Comparison of ENCODE assay signal across 23 cellular contexts in the genomic region with DNA sequence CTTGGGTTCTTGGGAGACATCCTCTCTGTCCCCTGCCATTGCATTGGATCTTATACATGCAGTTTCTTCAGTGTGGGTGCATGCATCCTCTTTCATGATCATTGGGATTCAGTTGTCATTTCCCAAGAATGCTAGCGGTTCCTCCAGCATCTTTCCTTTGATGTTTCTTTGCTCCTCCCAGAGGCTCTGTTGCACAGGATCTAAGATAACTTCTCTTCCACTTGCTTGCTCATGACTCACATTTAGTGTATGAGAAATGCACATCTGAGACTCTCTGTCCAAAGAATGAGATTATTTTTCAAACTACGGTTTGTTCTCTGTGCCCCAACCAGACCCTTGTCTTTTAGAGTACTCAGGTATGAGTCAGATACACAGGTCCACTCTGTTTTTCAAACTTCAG.
DNase-seq lines count a peak whose midpoint lies in the region; ATAC-seq, FAIRE-seq and TF ChIP-seq lines count a peak whose summit lies in the region.
"Had no signal": no experiment of that assay in that cellular context is flagged by ENCODE, and none has a peak within 500 bp of the region (broad histone marks: within the 10 kb centered on the region; RNA-seq: fewer than 3 reads in every experiment).

No MANE protein-coding gene starts in this region.

- no peaks in the 10 kb centered on the region for H3K79me1 ChIP-seq in mesenchymal stem cell (replicated peaks; ENCODE audit: low read length, poor library complexity, severe bottlenecking)

- peak overlapping the region; percentile 60 to 63 for H3K18ac ChIP-seq in mesenchymal stem cell (ENCODE audit: low read depth in 1 of 2, low read length in 2 of 2)

- H4K20me1 ChIP-seq in endothelial cell of umbilical vein (replicated peaks; ENCODE audit: control insufficient read depth, extremely low read depth, insufficient read depth, low read length): no peaks in the 10 kb centered on the region

- FAIRE-seq in H54 (lab: Jason Lieb, UNC) (peak; percentile 71), endothelial cell of umbilical vein (lab: Jason Lieb, UNC) (peak; percentile 15)

- no peak overlapping the region for H3K4me3 ChIP-seq in endothelial cell of umbilical vein (replicated peaks in 1 of 3; ENCODE audit: insufficient read depth in 1 of 3, low read depth in 1 of 3, low read length in 3 of 3)
- H3K4me3 ChIP-seq in mesenchymal stem cell (ENCODE audit: insufficient read depth in 1 of 2, low read depth in 1 of 2, low read length in 2 of 2): no peak overlapping the region
- H3K4me3 ChIP-seq: breast epithelium, gastroesophageal sphincter, tibial artery had no signal

- no peak overlapping the region for H3K4me3 Mint-ChIP-seq in stimulated activated naive CD8-positive, alpha-beta T cell treated with anti-CD3 and anti-CD28 coated beads, Interleukin-15, amount 100 ng/mL, for 72 hours
- H3K4me3 Mint-ChIP-seq: activated CD8-positive, alpha-beta memory T cell treated with anti-CD3 and anti-CD28 coated beads, Interleukin-2, amount 10 ng/mL, durations not matched to agents 7 days and 5 days; activated naive CD8-positive, alpha-beta T cell treated with anti-CD3 and anti-CD28 coated beads for 36 hours; CD4-positive, alpha-beta T cell; dendritic cell treated with granulocyte-macrophage colony-stimulating factor and Interleukin-4, amounts not matched to agents 40 ng/mL and 50 ng/mL, for 4 days; memory B cell; naive thymus-derived CD4-positive, alpha-beta T cell had no signal

- H3K4me1 ChIP-seq in endothelial cell of umbilical vein (ENCODE audit: control insufficient read depth, extremely low read depth, insufficient read depth, low read length): no peaks in the 10 kb centered on the region
- H3K4me1 ChIP-seq in mesenchymal stem cell (ENCODE audit: control insufficient read depth, insufficient read depth, low read depth, low read length): peaks cover 1% of the 10 kb centered on the region
- H3K4me1 ChIP-seq: breast epithelium had no signal

- H3K79me2 ChIP-seq in endothelial cell of umbilical vein (ENCODE audit: control insufficient read depth, insufficient read depth, low read length): no peaks in the 10 kb centered on the region

- H2AFZ ChIP-seq in endothelial cell of umbilical vein (ENCODE audit: low read depth, low read length) (no peak overlapping the region), mesenchymal stem cell (ENCODE audit: low read depth, low read length) (no peak overlapping the region)

- no peak for DNase-seq in H54 (ENCODE audit: insufficient read length, low spot score)
- peak; percentile 12 for DNase-seq in RKO (ENCODE audit: low spot score)
- DNase-seq in endothelial cell of umbilical vein (ENCODE audit: low read depth, low spot score): no peak
- peak; percentile 53 for DNase-seq in mesenchymal stem cell
- DNase-seq in stimulated activated naive CD8-positive, alpha-beta T cell treated with anti-CD3 and anti-CD28 coated beads, Interleukin-15, amount 100 ng/mL, for 72 hours: no peak
- DNase-seq in NCI-H1048 (lab: John Stamatoyannopoulos, UW): no peak
- DNase-seq in NCI-H345 (lab: John Stamatoyannopoulos, UW): no peak
- DNase-seq in DMS 273 treated with DMSO at 0.1 percent for 48 hours (lab: John Stamatoyannopoulos, UW): no peak
- DNase-seq: activated CD4-positive, alpha-beta T cell treated with anti-CD3 and anti-CD28 coated beads for 48 hours; activated CD8-positive, alpha-beta memory T cell treated with anti-CD3 and anti-CD28 coated beads, Interleukin-2, amount 10 ng/mL, durations not matched to agents 7 days and 5 days; activated naive CD8-positive, alpha-beta T cell treated with anti-CD3 and anti-CD28 coated beads for 36 hours; CD4-positive, alpha-beta T cell; naive thymus-derived CD4-positive, alpha-beta T cell; NCI-H1417 treated with DMSO at 0.1 percent for 48 hours; NCI-H2107; NCI-H524 treated with DMSO at 0.1 percent for 48 hours; stimulated activated naive CD4-positive, alpha-beta T cell treated with Interleukin-2 at 50 U/mL for 16 hours; tibial artery had no signal

- H3K27ac Mint-ChIP-seq in stimulated activated naive CD8-positive, alpha-beta T cell treated with anti-CD3 and anti-CD28 coated beads, Interleukin-15, amount 100 ng/mL, for 72 hours: no peak overlapping the region
- H3K27ac Mint-ChIP-seq: activated CD8-positive, alpha-beta memory T cell treated with anti-CD3 and anti-CD28 coated beads, Interleukin-2, amount 10 ng/mL, durations not matched to agents 7 days and 5 days; activated naive CD8-positive, alpha-beta T cell treated with anti-CD3 and anti-CD28 coated beads for 36 hours; CD4-positive, alpha-beta T cell; dendritic cell treated with granulocyte-macrophage colony-stimulating factor and Interleukin-4, amounts not matched to agents 40 ng/mL and 50 ng/mL, for 4 days; memory B cell; naive thymus-derived CD4-positive, alpha-beta T cell had no signal

- intact Hi-C loops in endothelial cell of umbilical vein (cut with micrococcal nuclease): loop anchor here (2.0 to 10.0 kb wide), 7 partner anchors 194 to 1284 kb away; no protein-coding TSS in a partner anchor

- H3K23ac ChIP-seq in mesenchymal stem cell (ENCODE audit: low read length in 2 of 2): no peak overlapping the region

- dilution Hi-C loops in endothelial cell of umbilical vein (cut with MboI; ENCODE audit: extremely low pct_ligation_motif_present, low sequenced_read_pairs): no loop called here

- WGBS in mesenchymal stem cell: 32% methylated on average over 2 of the region's 2 CpGs

- no peak overlapping the region for H3K27ac ChIP-seq in endothelial cell of umbilical vein (ENCODE audit: insufficient read depth, low read depth, low read length)
- peak overlapping the region; percentile 12 for H3K27ac ChIP-seq in mesenchymal stem cell (ENCODE audit: low read length, poor library complexity, severe bottlenecking)
- H3K27ac ChIP-seq: breast epithelium, gastroesophageal sphincter, tibial artery had no signal

- H3K27me3 ChIP-seq in endothelial cell of umbilical vein (ENCODE audit: control insufficient read depth in 2 of 2, insufficient read depth in 2 of 2, low read length in 2 of 2) (no peaks in the 10 kb centered on the region), mesenchymal stem cell (ENCODE audit: control insufficient read depth in 1 of 2, insufficient read depth in 1 of 2, low read length in 2 of 2) (no peaks in the 10 kb centered on the region)
- H3K27me3 ChIP-seq: breast epithelium, gastroesophageal sphincter, tibial artery had no signal

- H4K91ac ChIP-seq in mesenchymal stem cell (ENCODE audit: low read length): no peak overlapping the region

- no peak for TF ChIP-seq CTCF in endothelial cell of umbilical vein (IDR thresholded peaks at IDR 0.05; ENCODE audit: extremely low read depth in 1 of 2, insufficient read depth in 1 of 2, low read depth in 1 of 2, low read length in 2 of 2)

- peaks cover 0 to 7% of the 10 kb centered on the region in 2 donors for H3K9me3 Mint-ChIP-seq in stimulated activated naive CD8-positive, alpha-beta T cell treated with anti-CD3 and anti-CD28 coated beads, Interleukin-15, amount 100 ng/mL, for 72 hours
- H3K9me3 Mint-ChIP-seq: activated naive CD8-positive, alpha-beta T cell treated with anti-CD3 and anti-CD28 coated beads for 36 hours; dendritic cell treated with granulocyte-macrophage colony-stimulating factor and Interleukin-4, amounts not matched to agents 40 ng/mL and 50 ng/mL, for 4 days had no signal

- no peak overlapping the region for H4K8ac ChIP-seq in mesenchymal stem cell (ENCODE audit: low read length)

- TF ChIP-seq POLR2A in H54 (IDR thresholded peaks at IDR 0.05; ENCODE audit: low read depth, low read length): no peak
- no peak for TF ChIP-seq POLR2A in endothelial cell of umbilical vein (IDR thresholded peaks at IDR 0.05; ENCODE audit: low read depth, low read length)

- POLR2A ChIA-PET in endothelial cell of umbilical vein (lab: Charles Lee): no interaction called here

- ATAC-seq in stimulated activated naive CD8-positive, alpha-beta T cell treated with anti-CD3 and anti-CD28 coated beads, Interleukin-15, amount 100 ng/mL, for 72 hours: no peak
- ATAC-seq: activated CD8-positive, alpha-beta memory T cell treated with anti-CD3 and anti-CD28 coated beads, Interleukin-2, amount 10 ng/mL, durations not matched to agents 7 days and 5 days; gastroesophageal sphincter; naive thymus-derived CD4-positive, alpha-beta T cell; sciatic nerve had no signal

- H3K36me3 ChIP-seq in endothelial cell of umbilical vein (ENCODE audit: control insufficient read depth in 2 of 2, extremely low read depth in 1 of 2, insufficient read depth in 2 of 2, low read length in 2 of 2) (no peaks in the 10 kb centered on the region), mesenchymal stem cell (ENCODE audit: control insufficient read depth in 1 of 2, insufficient read depth in 2 of 2, low read depth in 1 of 2, low read length in 2 of 2) (no peaks in the 10 kb centered on the region)
- H3K36me3 ChIP-seq: breast epithelium, gastroesophageal sphincter, tibial artery had no signal

- H3K9ac ChIP-seq in endothelial cell of umbilical vein (replicated peaks; ENCODE audit: extremely low read depth, insufficient read depth, low read length): no peak overlapping the region
- H3K9ac ChIP-seq in mesenchymal stem cell (ENCODE audit: low read length): peak overlapping the region; percentile 4

- H3K9me3 ChIP-seq in endothelial cell of umbilical vein (replicated peaks; ENCODE audit: control insufficient read depth, insufficient read depth, low read length) (no peaks in the 10 kb centered on the region), mesenchymal stem cell (ENCODE audit: control insufficient read depth, low read length) (peaks cover 10% of the 10 kb centered on the region)
- H3K9me3 ChIP-seq: breast epithelium, tibial artery had no signal

- BruUV-seq in endothelial cell of umbilical vein (replicated peaks; lab: Mats Ljungman, UMichigan): no TSS peak

- H2BK12ac ChIP-seq in mesenchymal stem cell (ENCODE audit: low read length in 2 of 2): no peak overlapping the region

- CTCF ChIA-PET in endothelial cell of umbilical vein (lab: Charles Lee): interaction anchor here (1.1 to 3.4 kb wide), 11 partner anchors 8 to 1339 kb away, joined by 3 to 57 read pairs (median 15); no protein-coding TSS in a partner anchor

- H2AK5ac ChIP-seq in mesenchymal stem cell (ENCODE audit: low read length, severe bottlenecking): no peak overlapping the region

- H2BK5ac ChIP-seq in mesenchymal stem cell (ENCODE audit: low read depth, low read length, poor library complexity, severe bottlenecking): no peak overlapping the region

- no peak overlapping the region for H2BK15ac ChIP-seq in mesenchymal stem cell (ENCODE audit: low read depth, poor library complexity, severe bottlenecking)

- H3K4me2 ChIP-seq in endothelial cell of umbilical vein (ENCODE audit: insufficient read depth, low read length) (no peak overlapping the region), mesenchymal stem cell (ENCODE audit: low read length, poor library complexity, severe bottlenecking) (no peak overlapping the region)

- no peak overlapping the region for H3K4ac ChIP-seq in mesenchymal stem cell (ENCODE audit: low read depth in 1 of 2, low read length in 2 of 2)

- H3K4me1 Mint-ChIP-seq in stimulated activated naive CD8-positive, alpha-beta T cell treated with anti-CD3 and anti-CD28 coated beads, Interleukin-15, amount 100 ng/mL, for 72 hours: no peaks in the 10 kb centered on the region
- H3K4me1 Mint-ChIP-seq: activated CD8-positive, alpha-beta memory T cell treated with anti-CD3 and anti-CD28 coated beads, Interleukin-2, amount 10 ng/mL, durations not matched to agents 7 days and 5 days; activated naive CD8-positive, alpha-beta T cell treated with anti-CD3 and anti-CD28 coated beads for 36 hours; memory B cell; naive thymus-derived CD4-positive, alpha-beta T cell had no signal

- no peak overlapping the region for H2BK120ac ChIP-seq in mesenchymal stem cell (ENCODE audit: low read depth, low read length)

- H3K9me1 ChIP-seq in endothelial cell of umbilical vein (replicated peaks; ENCODE audit: control insufficient read depth, extremely low read depth, insufficient read depth, low read length): no peaks in the 10 kb centered on the region

- H3K14ac ChIP-seq in mesenchymal stem cell (ENCODE audit: low read length in 2 of 2): peak overlapping the region in 1 of 2 experiments; percentile 31

- no peaks in the 10 kb centered on the region for H3K27me3 Mint-ChIP-seq in stimulated activated naive CD8-positive, alpha-beta T cell treated with anti-CD3 and anti-CD28 coated beads, Interleukin-15, amount 100 ng/mL, for 72 hours
- H3K27me3 Mint-ChIP-seq: dendritic cell treated with granulocyte-macrophage colony-stimulating factor and Interleukin-4, amounts not matched to agents 40 ng/mL and 50 ng/mL, for 4 days had no signal

Comparison
In these comparisons a context has a peak if more than half of its experiments do, and no peak if none do; other contexts are left out.
1. DNase-seq: peak in RKO (single experiment) and mesenchymal stem cell (single experiment); none in H54 (single experiment), endothelial cell of umbilical vein (single experiment), stimulated activated naive CD8-positive, alpha-beta T cell treated with anti-CD3 and anti-CD28 coated beads, Interleukin-15, amount 100 ng/mL, for 72 hours (0 of 2), NCI-H1048 (single experiment), NCI-H345 (single experiment) and DMS 273 treated with DMSO at 0.1 percent for 48 hours (single experiment).